10 cellular contexts compared by ENCODE assay signal in genomic region chr15:45630958-45631691, GRCh38. TPM values are rescaled to one million over a fixed set of nuclear protein-coding genes. Genes with fewer than 3 reads are reported as not detected.
DNase-seq lines count a peak whose midpoint lies in the region; ATAC-seq and TF ChIP-seq lines count a peak whose summit lies in the region.
"Had no signal": no experiment of that assay in that cellular context is flagged by ENCODE, and none has a peak within 500 bp of the region (broad histone marks: within the 10 kb centered on the region; RNA-seq: fewer than 3 reads in every experiment).

No MANE protein-coding gene starts in this region.

- peaks cover 2 to 5% of the 10 kb centered on the region in 2 donors for H3K9me3 ChIP-seq in muscle layer of duodenum (ENCODE audit: control insufficient read depth in 1 of 2, low read length in 2 of 2)
- peaks cover 0 to 7% (median 0%) of the 10 kb centered on the region in 3 experiments for H3K9me3 ChIP-seq in naive thymus-derived CD4-positive, alpha-beta T cell (ENCODE audit: control insufficient read depth in 2 of 3, low read length in 3 of 3)

- no peaks in the 10 kb centered on the region for H3K27me3 Mint-ChIP-seq in natural killer cell treated with Interleukin-12 subunit alpha and Interleukin-12 subunit beta and Interleukin-15 and Interleukin-18, amount 100 ng/mL, for 72 hours
- peaks cover 0 to 26% (median 0%) of the 10 kb centered on the region in 5 donors for H3K27me3 Mint-ChIP-seq in naive thymus-derived CD4-positive, alpha-beta T cell
- H3K27me3 Mint-ChIP-seq in activated CD8-positive, alpha-beta T cell treated with anti-CD3 and anti-CD28 coated beads, Interleukin-2, amount 10 ng/mL, durations not matched to agents 7 days and 5 days (ENCODE audit: low read depth), result peaks cover 4% of the 10 kb centered on the region
- H3K27me3 Mint-ChIP-seq: activated naive CD8-positive, alpha-beta T cell had no signal

- H3K36me3 Mint-ChIP-seq in natural killer cell treated with Interleukin-12 subunit alpha and Interleukin-12 subunit beta and Interleukin-15 and Interleukin-18, amount 100 ng/mL, for 72 hours, result peaks cover 14% of the 10 kb centered on the region
- peaks cover 0 to 16% (median 7%) of the 10 kb centered on the region in 5 donors for H3K36me3 Mint-ChIP-seq in naive thymus-derived CD4-positive, alpha-beta T cell
- peaks cover 9% of the 10 kb centered on the region for H3K36me3 Mint-ChIP-seq in activated CD8-positive, alpha-beta T cell treated with anti-CD3 and anti-CD28 coated beads, Interleukin-2, amount 10 ng/mL, durations not matched to agents 7 days and 5 days (ENCODE audit: low read depth)

- no peak for ATAC-seq in natural killer cell treated with Interleukin-12 subunit alpha and Interleukin-12 subunit beta and Interleukin-15 and Interleukin-18, amount 100 ng/mL, for 72 hours
- no peak for ATAC-seq in naive thymus-derived CD4-positive, alpha-beta T cell
- no peak for ATAC-seq in activated CD8-positive, alpha-beta T cell treated with anti-CD3 and anti-CD28 coated beads, Interleukin-2, amount 10 ng/mL, durations not matched to agents 7 days and 5 days

- no peak overlapping the region for H3K27ac ChIP-seq in KMS-11
- peak overlapping the region; percentile 70 for H3K27ac ChIP-seq in muscle layer of duodenum (ENCODE audit: low read length)
- H3K27ac ChIP-seq in naive thymus-derived CD4-positive, alpha-beta T cell (ENCODE audit: low read depth, low read length), result no peak overlapping the region

- peaks cover 2% of the 10 kb centered on the region; the same call in 1 of the 2 replicates for H3K79me2 ChIP-seq in KMS-11 (ENCODE audit: insufficient read depth, low read depth)

- no peaks in the 10 kb centered on the region for H3K27me3 ChIP-seq in KMS-11 (ENCODE audit: insufficient read depth, low read depth)
- H3K27me3 ChIP-seq in muscle layer of duodenum (ENCODE audit: low read depth, low read length), result no peaks in the 10 kb centered on the region
- H3K27me3 ChIP-seq in naive thymus-derived CD4-positive, alpha-beta T cell (ENCODE audit: control insufficient read depth in 2 of 2, insufficient read depth in 2 of 2, low read length in 2 of 2), result no peaks in the 10 kb centered on the region

- H3K4me1 ChIP-seq in KMS-11 (ENCODE audit: low read depth, poor library complexity, severe bottlenecking) (peaks cover 37% of the 10 kb centered on the region), muscle layer of duodenum (ENCODE audit: control insufficient read depth in 1 of 2, insufficient read depth in 2 of 2, low read length in 2 of 2) (peaks cover 0 to 7% of the 10 kb centered on the region in 2 donors)
- H3K4me1 ChIP-seq in naive thymus-derived CD4-positive, alpha-beta T cell (ENCODE audit: control insufficient read depth in 2 of 2, insufficient read depth in 2 of 2, low read length in 2 of 2), result peaks cover 4 to 7% of the 10 kb centered on the region in 2 donors

- peaks cover 5% of the 10 kb centered on the region for H3K9me3 Mint-ChIP-seq in natural killer cell treated with Interleukin-12 subunit alpha and Interleukin-12 subunit beta and Interleukin-15 and Interleukin-18, amount 100 ng/mL, for 72 hours
- H3K9me3 Mint-ChIP-seq in naive thymus-derived CD4-positive, alpha-beta T cell, result peaks cover 2 to 19% (median 13%) of the 10 kb centered on the region in 11 donors
- H3K9me3 Mint-ChIP-seq in activated CD8-positive, alpha-beta T cell treated with anti-CD3 and anti-CD28 coated beads, Interleukin-2, amount 10 ng/mL, durations not matched to agents 7 days and 5 days (ENCODE audit: insufficient read depth), result peaks cover 12% of the 10 kb centered on the region

- peaks cover 11 to 13% of the 10 kb centered on the region in 2 donors for H3K4me1 Mint-ChIP-seq in natural killer cell treated with Interleukin-12 subunit alpha and Interleukin-12 subunit beta and Interleukin-15 and Interleukin-18, amount 100 ng/mL, for 72 hours (ENCODE audit: low read depth in 2 of 2)
- H3K4me1 Mint-ChIP-seq in naive thymus-derived CD4-positive, alpha-beta T cell, result peaks cover 0 to 18% (median 9%) of the 10 kb centered on the region in 7 donors
- H3K4me1 Mint-ChIP-seq in activated CD8-positive, alpha-beta T cell treated with anti-CD3 and anti-CD28 coated beads, Interleukin-2, amount 10 ng/mL, durations not matched to agents 7 days and 5 days (ENCODE audit: low read depth), result peaks cover 14% of the 10 kb centered on the region

- POLR2A ChIA-PET in naive thymus-derived CD4-positive, alpha-beta T cell (lab: Charles Lee), result no interaction called here
- POLR2A ChIA-PET in activated CD8-positive, alpha-beta T cell treated with anti-CD3 and anti-CD28 coated beads, Interleukin-2, amount 10 ng/mL, durations not matched to agents 7 days and 5 days (lab: Charles Lee), result interaction anchor here (0.9 kb wide), 1 partner anchor 44 kb away, joined by 3 read pairs; no protein-coding TSS in a partner anchor

- no peak overlapping the region for H2AFZ ChIP-seq in KMS-11 (ENCODE audit: low read depth)

- no peak overlapping the region for H3K4me3 Mint-ChIP-seq in natural killer cell treated with Interleukin-12 subunit alpha and Interleukin-12 subunit beta and Interleukin-15 and Interleukin-18, amount 100 ng/mL, for 72 hours
- no peak overlapping the region for H3K4me3 Mint-ChIP-seq in naive thymus-derived CD4-positive, alpha-beta T cell
- no peak overlapping the region for H3K4me3 Mint-ChIP-seq in activated CD8-positive, alpha-beta T cell treated with anti-CD3 and anti-CD28 coated beads, Interleukin-2, amount 10 ng/mL, durations not matched to agents 7 days and 5 days
- H3K4me3 Mint-ChIP-seq: activated naive CD8-positive, alpha-beta T cell had no signal

- H3K36me3 ChIP-seq in KMS-11 (ENCODE audit: insufficient read depth) (no peaks in the 10 kb centered on the region), muscle layer of duodenum (ENCODE audit: control insufficient read depth in 1 of 2, insufficient read depth in 2 of 2, low read length in 2 of 2) (no peaks in the 10 kb centered on the region)
- peaks cover 0 to 7% (median 0%) of the 10 kb centered on the region in 3 experiments for H3K36me3 ChIP-seq in naive thymus-derived CD4-positive, alpha-beta T cell (ENCODE audit: control insufficient read depth in 2 of 3, insufficient read depth in 3 of 3, low read length in 3 of 3)

- peak; percentile 74 for DNase-seq in AG09309 (ENCODE audit: low read depth)
- peak; percentile 74 for DNase-seq in choroid plexus epithelial cell (ENCODE audit: low read depth)
- DNase-seq in natural killer cell treated with Interleukin-12 subunit alpha and Interleukin-12 subunit beta and Interleukin-15 and Interleukin-18, amount 100 ng/mL, for 72 hours (ENCODE audit: low spot score), result no peak
- no peak for DNase-seq in naive thymus-derived CD4-positive, alpha-beta T cell
- no peak for DNase-seq in activated CD8-positive, alpha-beta T cell treated with anti-CD3 and anti-CD28 coated beads, Interleukin-2, amount 10 ng/mL, durations not matched to agents 7 days and 5 days
- no peak for DNase-seq in nucleus accumbens (lab: John Stamatoyannopoulos, UW)
- DNase-seq: DMS79 had no signal

- no peak overlapping the region for H3K9ac ChIP-seq in KMS-11

- H3K27ac Mint-ChIP-seq in natural killer cell treated with Interleukin-12 subunit alpha and Interleukin-12 subunit beta and Interleukin-15 and Interleukin-18, amount 100 ng/mL, for 72 hours, result peak overlapping the region in 1 of 2 donors; percentile 68
- no peak overlapping the region for H3K27ac Mint-ChIP-seq in naive thymus-derived CD4-positive, alpha-beta T cell
- no peak overlapping the region for H3K27ac Mint-ChIP-seq in activated CD8-positive, alpha-beta T cell treated with anti-CD3 and anti-CD28 coated beads, Interleukin-2, amount 10 ng/mL, durations not matched to agents 7 days and 5 days
- H3K27ac Mint-ChIP-seq: activated naive CD8-positive, alpha-beta T cell had no signal

- CTCF ChIA-PET in naive thymus-derived CD4-positive, alpha-beta T cell (lab: Charles Lee), result no interaction called here
- CTCF ChIA-PET in activated CD8-positive, alpha-beta T cell treated with anti-CD3 and anti-CD28 coated beads, Interleukin-2, amount 10 ng/mL, durations not matched to agents 7 days and 5 days (lab: Charles Lee), result interaction anchor here (1.0 to 2.4 kb wide), 3 partner anchors 9 to 20 kb away, joined by 3 to 7 read pairs (median 4); no protein-coding TSS in a partner anchor

- no peaks in the 10 kb centered on the region for H4K20me1 ChIP-seq in KMS-11 (ENCODE audit: insufficient read depth)

- intact Hi-C loops in naive thymus-derived CD4-positive, alpha-beta T cell (cut with micrococcal nuclease), result loop anchor here in 1 of 2 donors (10.0 kb wide), 1 partner anchor 1346 kb away; the partner anchor contains the start of gene GOLM2

- TF ChIP-seq CTCF in AG09309 (IDR thresholded peaks at IDR 0.05; ENCODE audit: control insufficient read depth, insufficient read depth, low read depth, low read length, missing control alignments), result no peak
- no peak for TF ChIP-seq CTCF in KMS-11 (conservative IDR thresholded peaks at IDR 0.05; ENCODE audit: low read depth, low read length)
- no peak for TF ChIP-seq CTCF in choroid plexus epithelial cell (conservative IDR thresholded peaks at IDR 0.05; ENCODE audit: low read depth, low read length)

- H3K4me3 ChIP-seq in AG09309 (ENCODE audit: control insufficient read depth, low read depth, low read length) (peak overlapping the region; percentile 31), KMS-11 (IDR thresholded peaks at IDR 0.05; ENCODE audit: insufficient read depth, low read depth, low read length) (no peak overlapping the region), choroid plexus epithelial cell (ENCODE audit: low read depth, low read length) (peak overlapping the region; percentile 36), muscle layer of duodenum (ENCODE audit: low read depth in 1 of 2, low read length in 2 of 2) (peak overlapping the region in 1 of 2 donors; percentile 37)
- no peak overlapping the region for H3K4me3 ChIP-seq in naive thymus-derived CD4-positive, alpha-beta T cell (ENCODE audit: low read length)

- H3K4me2 ChIP-seq in KMS-11, result peak overlapping the region; percentile 31; the same call in 1 of the 2 replicates

RNA-seq across cellular contexts. Expression of gene SQOR, which starts 3.7 kb away (rescaled TPM):
- total RNA-seq in natural killer cell treated with Interleukin-12 subunit alpha and Interleukin-12 subunit beta and Interleukin-15 and Interleukin-18, amount 100 ng/mL, for 72 hours, result 100 to 1,000 TPM in 1 of 2 donors, 10 to 100 TPM in 1; 91.2 to 193 TPM
- 100 to 1,000 TPM in 1 of 5 experiments, 10 to 100 TPM in 4; 20.6 to 115 (median 32.6) TPM for total RNA-seq in naive thymus-derived CD4-positive, alpha-beta T cell
- polyA plus RNA-seq in naive thymus-derived CD4-positive, alpha-beta T cell, result 10 to 100 TPM; 71.7 to 76.6 TPM
- total RNA-seq in activated CD8-positive, alpha-beta T cell treated with anti-CD3 and anti-CD28 coated beads, Interleukin-2, amount 10 ng/mL, durations not matched to agents 7 days and 5 days, result 10 to 100 TPM; 75.8 to 79.6 TPM

RNA-seq across cellular contexts. Expression of gene BLOC1S6, which starts 43.9 kb away (rescaled TPM):
- total RNA-seq in natural killer cell treated with Interleukin-12 subunit alpha and Interleukin-12 subunit beta and Interleukin-15 and Interleukin-18, amount 100 ng/mL, for 72 hours, result 10 to 100 TPM; 45.6 to 50.5 TPM
- total RNA-seq in naive thymus-derived CD4-positive, alpha-beta T cell, result 10 to 100 TPM; 34.4 to 63.9 (median 50.9) TPM
- 10 to 100 TPM; 49.4 to 51.8 TPM for polyA plus RNA-seq in naive thymus-derived CD4-positive, alpha-beta T cell
- total RNA-seq in activated CD8-positive, alpha-beta T cell treated with anti-CD3 and anti-CD28 coated beads, Interleukin-2, amount 10 ng/mL, durations not matched to agents 7 days and 5 days, result 10 to 100 TPM; 32.9 to 35.2 TPM

Comparison
In these comparisons a context has a peak if more than half of its experiments do, and no peak if none do; other contexts are left out.
1. DNase-seq: peak in AG09309 (single experiment) and choroid plexus epithelial cell (single experiment); none in natural killer cell treated with Interleukin-12 subunit alpha and Interleukin-12 subunit beta and Interleukin-15 and Interleukin-18, amount 100 ng/mL, for 72 hours (single experiment), naive thymus-derived CD4-positive, alpha-beta T cell (0 of 9), activated CD8-positive, alpha-beta T cell treated with anti-CD3 and anti-CD28 coated beads, Interleukin-2, amount 10 ng/mL, durations not matched to agents 7 days and 5 days (single experiment) and nucleus accumbens (0 of 56).
2. H3K4me3 ChIP-seq: peak in AG09309 (single experiment) and choroid plexus epithelial cell (single experiment); none in KMS-11 (single experiment) and naive thymus-derived CD4-positive, alpha-beta T cell (single experiment).